ENCODE assay signal across 17 cellular contexts in the genomic region with DNA sequence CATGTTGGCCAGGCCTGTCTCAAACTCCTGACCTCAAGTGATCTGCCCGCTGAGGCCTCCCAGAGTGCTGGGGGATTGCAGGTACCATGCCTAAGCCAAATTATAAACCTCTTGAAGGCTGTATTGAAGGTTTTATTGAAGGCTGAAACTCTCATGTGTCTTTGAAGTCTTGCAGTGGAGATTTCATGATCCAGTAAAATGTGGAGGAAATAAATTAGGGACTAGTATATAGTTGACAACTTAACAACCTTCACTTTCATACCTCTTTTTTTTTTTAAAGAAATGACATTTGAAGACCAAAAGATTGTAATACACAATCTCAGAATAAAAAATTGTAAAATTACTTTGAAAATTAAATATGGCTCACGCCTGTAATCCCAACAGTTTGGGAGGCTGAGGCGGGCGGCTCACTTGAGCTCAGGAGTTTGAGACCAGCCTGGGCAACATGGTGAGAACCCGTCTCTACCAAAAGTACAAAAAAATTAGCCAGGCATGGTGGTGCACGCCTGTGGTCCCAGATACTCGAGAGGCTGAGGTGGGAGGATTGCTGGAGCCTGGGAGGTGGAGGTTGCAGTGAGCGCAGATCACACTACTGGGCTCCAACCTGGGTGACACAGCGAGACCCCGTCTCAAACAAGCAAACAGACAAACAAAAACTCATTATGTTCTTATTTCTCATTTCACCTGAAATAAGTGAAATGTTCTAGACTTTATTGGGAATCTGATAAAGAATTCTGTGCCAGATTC. TPM values are rescaled to one million over a fixed set of nuclear protein-coding genes. Genes with fewer than 3 reads are reported as not detected.
DNase-seq lines count a peak whose midpoint lies in the region; ATAC-seq and TF ChIP-seq lines count a peak whose summit lies in the region.
"Had no signal": no experiment of that assay in that cellular context is flagged by ENCODE, and none has a peak within 500 bp of the region (broad histone marks: within the 10 kb centered on the region; RNA-seq: fewer than 3 reads in every experiment).

No MANE protein-coding gene starts in this region.

- H3K36me3 ChIP-seq in CD8-positive, alpha-beta T cell (ENCODE audit: insufficient read depth, low read length): no peaks in the 10 kb centered on the region
- no peaks in the 10 kb centered on the region for H3K36me3 ChIP-seq in neural progenitor cell

- CTCF ChIA-PET in activated CD8-positive, alpha-beta T cell treated with anti-CD3 and anti-CD28 coated beads for 36 hours (lab: Charles Lee): no interaction called here
- CTCF ChIA-PET in activated CD8-positive, alpha-beta T cell treated with anti-CD3 and anti-CD28 coated beads, Interleukin-2, amount 10 ng/mL, durations not matched to agents 7 days and 5 days (lab: Charles Lee): no interaction called here
- CTCF ChIA-PET in CD8-positive, alpha-beta T cell (lab: Charles Lee): interaction anchor here (1.4 kb wide), 1 partner anchor 83 kb away, joined by 3 read pairs; no protein-coding TSS in a partner anchor

- no peaks in the 10 kb centered on the region for H3K9me3 Mint-ChIP-seq in activated CD8-positive, alpha-beta T cell treated with anti-CD3 and anti-CD28 coated beads for 36 hours
- no peaks in the 10 kb centered on the region for H3K9me3 Mint-ChIP-seq in activated CD8-positive, alpha-beta T cell treated with anti-CD3 and anti-CD28 coated beads, Interleukin-2, amount 10 ng/mL, durations not matched to agents 7 days and 5 days (ENCODE audit: insufficient read depth)
- no peaks in the 10 kb centered on the region for H3K9me3 Mint-ChIP-seq in CD8-positive, alpha-beta T cell
- H3K9me3 Mint-ChIP-seq in activated T-helper 17 cell treated with anti-CD3 and anti-CD28 coated beads, Interleukin-2, amount 50 U/mL, for 72 hours: no peaks in the 10 kb centered on the region
- peaks cover 3% of the 10 kb centered on the region for H3K9me3 Mint-ChIP-seq in neural progenitor cell

- H3K9me3 ChIP-seq in CD8-positive, alpha-beta T cell (ENCODE audit: low read length): no peaks in the 10 kb centered on the region
- no peaks in the 10 kb centered on the region for H3K9me3 ChIP-seq in neural progenitor cell (ENCODE audit: low read depth)

- H3F3A ChIP-seq in neural progenitor cell (ENCODE audit: low read depth): peaks cover 3% of the 10 kb centered on the region

- no peak overlapping the region for H3K9ac ChIP-seq in neural progenitor cell

- DNase-seq in activated CD8-positive, alpha-beta T cell treated with anti-CD3 and anti-CD28 coated beads for 36 hours: no peak
- no peak for DNase-seq in activated CD8-positive, alpha-beta T cell treated with anti-CD3 and anti-CD28 coated beads, Interleukin-2, amount 10 ng/mL, durations not matched to agents 7 days and 5 days
- no peak for DNase-seq in CD8-positive, alpha-beta T cell
- DNase-seq in neural progenitor cell (ENCODE audit: low spot score) (no peak), NCI-H1694 treated with DMSO at 0.1 percent for 48 hours (lab: John Stamatoyannopoulos, UW) (no peak), cerebellar nuclear complex (lab: John Stamatoyannopoulos, UW) (no peak)
- DNase-seq in activated CD8-positive, alpha-beta memory T cell treated with anti-CD3 and anti-CD28 coated beads for 24 hours: no peak
- DNase-seq: 8988T, GOT3, KBM-7, NCI-H1105 treated with DMSO at 0.1 percent for 48 hours, NCI-H187 treated with DMSO at 0.1 percent for 48 hours, NCI-H2227 treated with DMSO at 0.1 percent for 48 hours, PC-3, RPMI8226, SHP77 treated with DMSO at 0.1 percent for 48 hours had no signal

- no peaks in the 10 kb centered on the region for H3K27me3 ChIP-seq in CD8-positive, alpha-beta T cell (ENCODE audit: insufficient read depth, low read length)
- no peaks in the 10 kb centered on the region for H3K27me3 ChIP-seq in neural progenitor cell

- peak overlapping the region; percentile 36 for H3K27ac Mint-ChIP-seq in activated CD8-positive, alpha-beta T cell treated with anti-CD3 and anti-CD28 coated beads for 36 hours
- H3K27ac Mint-ChIP-seq in activated CD8-positive, alpha-beta T cell treated with anti-CD3 and anti-CD28 coated beads, Interleukin-2, amount 10 ng/mL, durations not matched to agents 7 days and 5 days: no peak overlapping the region
- peak overlapping the region; percentile 10 for H3K27ac Mint-ChIP-seq in CD8-positive, alpha-beta T cell
- H3K27ac Mint-ChIP-seq in activated T-helper 17 cell treated with anti-CD3 and anti-CD28 coated beads, Interleukin-2, amount 50 U/mL, for 72 hours: peak overlapping the region; percentile 42
- H3K27ac Mint-ChIP-seq in neural progenitor cell: no peak overlapping the region

- peaks cover 99% of the 10 kb centered on the region for H3K79me2 ChIP-seq in neural progenitor cell (ENCODE audit: low read depth)

- no peak overlapping the region for H3K4me2 ChIP-seq in neural progenitor cell

- ATAC-seq in activated CD8-positive, alpha-beta T cell treated with anti-CD3 and anti-CD28 coated beads for 36 hours: no peak
- no peak for ATAC-seq in activated CD8-positive, alpha-beta T cell treated with anti-CD3 and anti-CD28 coated beads, Interleukin-2, amount 10 ng/mL, durations not matched to agents 7 days and 5 days
- ATAC-seq in CD8-positive, alpha-beta T cell: no peak
- no peak for ATAC-seq in activated T-helper 17 cell treated with anti-CD3 and anti-CD28 coated beads, Interleukin-2, amount 50 U/mL, for 72 hours (replicated peaks)
- ATAC-seq: PC-3 had no signal

- TF ChIP-seq CTCF in activated CD8-positive, alpha-beta T cell treated with anti-CD3 and anti-CD28 coated beads for 36 hours (IDR thresholded peaks at IDR 0.05): no peak
- TF ChIP-seq CTCF in CD8-positive, alpha-beta T cell (IDR thresholded peaks at IDR 0.05): no peak
- TF ChIP-seq CTCF in neural progenitor cell (IDR thresholded peaks at IDR 0.05): no peak

- POLR2A ChIA-PET in activated CD8-positive, alpha-beta T cell treated with anti-CD3 and anti-CD28 coated beads for 36 hours (lab: Charles Lee): no interaction called here
- POLR2A ChIA-PET in activated CD8-positive, alpha-beta T cell treated with anti-CD3 and anti-CD28 coated beads, Interleukin-2, amount 10 ng/mL, durations not matched to agents 7 days and 5 days (lab: Charles Lee): no interaction called here
- POLR2A ChIA-PET in CD8-positive, alpha-beta T cell (lab: Charles Lee): no interaction called here

- H3K4me3 ChIP-seq in CD8-positive, alpha-beta T cell (ENCODE audit: low read depth, low read length): no peak overlapping the region
- no peak overlapping the region for H3K4me3 ChIP-seq in neural progenitor cell

- H3K27me3 Mint-ChIP-seq in activated CD8-positive, alpha-beta T cell treated with anti-CD3 and anti-CD28 coated beads for 36 hours: no peaks in the 10 kb centered on the region
- H3K27me3 Mint-ChIP-seq in activated CD8-positive, alpha-beta T cell treated with anti-CD3 and anti-CD28 coated beads, Interleukin-2, amount 10 ng/mL, durations not matched to agents 7 days and 5 days (ENCODE audit: low read depth): no peaks in the 10 kb centered on the region
- H3K27me3 Mint-ChIP-seq in CD8-positive, alpha-beta T cell (ENCODE audit: low read depth): no peaks in the 10 kb centered on the region
- no peaks in the 10 kb centered on the region for H3K27me3 Mint-ChIP-seq in activated T-helper 17 cell treated with anti-CD3 and anti-CD28 coated beads, Interleukin-2, amount 50 U/mL, for 72 hours
- H3K27me3 Mint-ChIP-seq in neural progenitor cell (ENCODE audit: insufficient read depth, low read depth): peaks cover 3% of the 10 kb centered on the region

- H3K4me1 ChIP-seq in CD8-positive, alpha-beta T cell (ENCODE audit: insufficient read depth, low read length): peaks cover 71% of the 10 kb centered on the region
- peaks cover 11% of the 10 kb centered on the region for H3K4me1 ChIP-seq in neural progenitor cell

- peaks cover 47% of the 10 kb centered on the region for H4K20me1 ChIP-seq in neural progenitor cell (ENCODE audit: low read depth)

- peaks cover 65% of the 10 kb centered on the region for H3K4me1 Mint-ChIP-seq in activated CD8-positive, alpha-beta T cell treated with anti-CD3 and anti-CD28 coated beads for 36 hours (ENCODE audit: low read depth)
- H3K4me1 Mint-ChIP-seq in activated CD8-positive, alpha-beta T cell treated with anti-CD3 and anti-CD28 coated beads, Interleukin-2, amount 10 ng/mL, durations not matched to agents 7 days and 5 days (ENCODE audit: low read depth): peaks cover 51% of the 10 kb centered on the region
- peaks cover 74% of the 10 kb centered on the region for H3K4me1 Mint-ChIP-seq in CD8-positive, alpha-beta T cell (ENCODE audit: low read depth)
- H3K4me1 Mint-ChIP-seq in activated T-helper 17 cell treated with anti-CD3 and anti-CD28 coated beads, Interleukin-2, amount 50 U/mL, for 72 hours: peaks cover 47% of the 10 kb centered on the region
- no peaks in the 10 kb centered on the region for H3K4me1 Mint-ChIP-seq in neural progenitor cell

- no peak overlapping the region for H3K4me3 Mint-ChIP-seq in activated CD8-positive, alpha-beta T cell treated with anti-CD3 and anti-CD28 coated beads for 36 hours
- no peak overlapping the region for H3K4me3 Mint-ChIP-seq in activated CD8-positive, alpha-beta T cell treated with anti-CD3 and anti-CD28 coated beads, Interleukin-2, amount 10 ng/mL, durations not matched to agents 7 days and 5 days
- H3K4me3 Mint-ChIP-seq in CD8-positive, alpha-beta T cell: no peak overlapping the region
- H3K4me3 Mint-ChIP-seq in activated T-helper 17 cell treated with anti-CD3 and anti-CD28 coated beads, Interleukin-2, amount 50 U/mL, for 72 hours: peak overlapping the region; percentile 52
- no peak overlapping the region for H3K4me3 Mint-ChIP-seq in neural progenitor cell

- H3K36me3 Mint-ChIP-seq in activated CD8-positive, alpha-beta T cell treated with anti-CD3 and anti-CD28 coated beads for 36 hours (ENCODE audit: low read depth): peaks cover 29% of the 10 kb centered on the region
- peaks cover 42% of the 10 kb centered on the region for H3K36me3 Mint-ChIP-seq in activated CD8-positive, alpha-beta T cell treated with anti-CD3 and anti-CD28 coated beads, Interleukin-2, amount 10 ng/mL, durations not matched to agents 7 days and 5 days (ENCODE audit: low read depth)
- peaks cover 47% of the 10 kb centered on the region for H3K36me3 Mint-ChIP-seq in CD8-positive, alpha-beta T cell
- peaks cover 56% of the 10 kb centered on the region for H3K36me3 Mint-ChIP-seq in activated T-helper 17 cell treated with anti-CD3 and anti-CD28 coated beads, Interleukin-2, amount 50 U/mL, for 72 hours (ENCODE audit: low read depth)
- peaks cover 21% of the 10 kb centered on the region for H3K36me3 Mint-ChIP-seq in neural progenitor cell

- no peak overlapping the region for H3K27ac ChIP-seq in CD8-positive, alpha-beta T cell (ENCODE audit: low read depth, low read length)
- H3K27ac ChIP-seq in neural progenitor cell: peak overlapping the region; percentile 31

- H2AFZ ChIP-seq in neural progenitor cell (replicated peaks): no peak overlapping the region

- intact Hi-C loops in activated CD8-positive, alpha-beta T cell treated with anti-CD3 and anti-CD28 coated beads for 36 hours (cut with micrococcal nuclease): no loop called here
- intact Hi-C loops in CD8-positive, alpha-beta T cell (cut with DNase I, micrococcal nuclease): loop anchor here in 1 of 2 experiments (1.0 kb wide), 1 partner anchor 10 kb away; no protein-coding TSS in a partner anchor

RNA-seq across cellular contexts. Expression of a gene that starts 8.0 kb away (rescaled TPM):
- 10 to 100 TPM; 58.2 to 59.7 TPM for total RNA-seq in activated CD8-positive, alpha-beta T cell treated with anti-CD3 and anti-CD28 coated beads for 36 hours
- 10 to 100 TPM; 88.0 to 89.7 TPM for total RNA-seq in activated CD8-positive, alpha-beta T cell treated with anti-CD3 and anti-CD28 coated beads, Interleukin-2, amount 10 ng/mL, durations not matched to agents 7 days and 5 days
- 100 to 1,000 TPM; 224 to 240 TPM for total RNA-seq in CD8-positive, alpha-beta T cell
- 10 to 100 TPM; 69.9 to 93.7 TPM for total RNA-seq in activated T-helper 17 cell treated with anti-CD3 and anti-CD28 coated beads, Interleukin-2, amount 50 U/mL, for 72 hours
- total RNA-seq in neural progenitor cell (ENCODE audit: low replicate concordance): 122 and 167 TPM in 2 replicates

Comparison
In these comparisons a context has a peak if more than half of its experiments do, and no peak if none do; other contexts are left out.
1. H3K27ac Mint-ChIP-seq: peak in activated CD8-positive, alpha-beta T cell treated with anti-CD3 and anti-CD28 coated beads for 36 hours (single experiment), CD8-positive, alpha-beta T cell (single experiment) and activated T-helper 17 cell treated with anti-CD3 and anti-CD28 coated beads, Interleukin-2, amount 50 U/mL, for 72 hours (single experiment); none in activated CD8-positive, alpha-beta T cell treated with anti-CD3 and anti-CD28 coated beads, Interleukin-2, amount 10 ng/mL, durations not matched to agents 7 days and 5 days (single experiment) and neural progenitor cell (single experiment).